ENCODE assay signal across 10 cellular contexts in genomic region chr4:153393397-153393796, GRCh38. TPM values are rescaled to one million over a fixed set of nuclear protein-coding genes. Genes with fewer than 3 reads are reported as not detected.
DNase-seq lines count a peak whose midpoint lies in the region; ATAC-seq lines count a peak whose summit lies in the region.
"Had no signal": no experiment of that assay in that cellular context is flagged by ENCODE, and none has a peak within 500 bp of the region (broad histone marks: within the 10 kb centered on the region; RNA-seq: fewer than 3 reads in every experiment).

No MANE protein-coding gene starts in this region.

- no peaks in the 10 kb centered on the region for H3K9me3 ChIP-seq in HAP-1

- no peak overlapping the region for H3K4me3 ChIP-seq in HAP-1

- in situ Hi-C loops in HAP-1 (cut with MboI; ENCODE audit: low sequenced_read_pairs): no loop called here

- H3K4me1 ChIP-seq in HAP-1: no peaks in the 10 kb centered on the region

- ATAC-seq in GM18519 (IDR thresholded peaks at IDR 0.05; ENCODE audit: low FRiP score, unreplicated experiment): no peak
- ATAC-seq in GM21528 (IDR thresholded peaks at IDR 0.05; ENCODE audit: low FRiP score, unreplicated experiment): no peak

- DNase-seq in AG08395 (ENCODE audit: low spot score): peak; percentile 43
- peak; percentile 79 for DNase-seq in LHCN-M2 (ENCODE audit: low read depth)
- DNase-seq in dedifferentiated amniotic fluid mesenchymal stem cell (ENCODE audit: extremely low spot score): peak; percentile 66
- DNase-seq in mucosa of gallbladder (ENCODE audit: low spot score): peak; percentile 51
- no peak for DNase-seq in putamen (ENCODE audit: low spot score)
- no peak for DNase-seq in HAP-1 (ENCODE audit: low spot score in 2 of 2)
- DNase-seq: GF-D8, naive B cell had no signal

- peaks cover 5% of the 10 kb centered on the region; the same call in 1 of the 2 replicates for H3K36me3 ChIP-seq in HAP-1 (replicated peaks)

- H3K27me3 ChIP-seq in HAP-1 (ENCODE audit: low read depth): no peaks in the 10 kb centered on the region

RNA-seq across cellular contexts. Expression of gene MND1, which starts 48.9 kb away (rescaled TPM):
- 15.8 and 20.5 TPM in 2 replicates for total RNA-seq in LHCN-M2 (2014; rRNA removed)
- 4.8 TPM for polyA plus RNA-seq in LHCN-M2 (2012)
- 1.7 TPM for total RNA-seq in mucosa of gallbladder

Comparison
In these comparisons a context has a peak if more than half of its experiments do, and no peak if none do; other contexts are left out.
1. DNase-seq: peak in AG08395 (single experiment), LHCN-M2 (single experiment), dedifferentiated amniotic fluid mesenchymal stem cell (single experiment) and mucosa of gallbladder (single experiment); none in putamen (single experiment) and HAP-1 (0 of 2).